ENCODE assay signal across 18 cellular contexts in the genomic region with DNA sequence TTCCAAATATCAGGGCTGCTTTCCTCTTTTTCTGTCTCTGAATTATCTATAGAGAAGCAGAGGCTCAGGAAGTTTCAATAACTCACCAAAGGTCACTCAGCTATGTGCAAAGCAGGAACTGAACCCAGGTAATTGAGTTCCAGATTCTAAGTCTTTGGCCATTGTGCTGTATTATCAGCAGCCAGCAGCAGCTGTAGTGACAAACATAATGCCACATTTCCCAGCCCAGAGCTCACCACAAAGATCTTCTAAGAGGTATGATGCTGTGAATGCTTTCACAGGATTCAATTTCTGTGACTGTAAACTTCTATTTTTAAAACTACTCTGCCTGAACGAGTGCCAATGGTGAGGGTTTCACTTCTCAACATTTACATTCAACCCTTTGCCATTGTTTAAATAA. TPM values are rescaled to one million over a fixed set of nuclear protein-coding genes. Genes with fewer than 3 reads are reported as not detected.
"Had no signal": no experiment of that assay in that cellular context is flagged by ENCODE, and none has a peak within 500 bp of the region (broad histone marks: within the 10 kb centered on the region; RNA-seq: fewer than 3 reads in every experiment).

No MANE protein-coding gene starts in this region.

- H3K27me3 Mint-ChIP-seq: activated CD4-positive, alpha-beta T cell treated with anti-CD3 and anti-CD28 coated beads, Interleukin-2, amount 10 ng/mL, durations not matched to agents 7 days and 5 days; memory B cell; naive thymus-derived CD4-positive, alpha-beta T cell had no signal

- H3K4me3 ChIP-seq: breast epithelium, coronary artery, heart right ventricle, left ventricle myocardium inferior, mucosa of descending colon, pancreas, thyroid gland had no signal

- H3K36me3 Mint-ChIP-seq: memory B cell; naive thymus-derived CD4-positive, alpha-beta T cell had no signal

- DNase-seq: activated CD4-positive, alpha-beta T cell treated with anti-CD3 and anti-CD28 coated beads, Interleukin-2, amount 10 ng/mL, durations not matched to agents 7 days and 5 days; activated CD8-positive, alpha-beta memory T cell treated with anti-CD3 and anti-CD28 coated beads, Interleukin-2, amount 50 U/mL, for 48 hours; activated effector memory CD4-positive, alpha-beta T cell treated with Interleukin-2 at 50 U/mL for 16 hours; activated naive CD4-positive, alpha-beta T cell treated with anti-CD3 and anti-CD28 coated beads, Interleukin-2, amount 50 U/mL, for 16 hours; activated T-cell treated with anti-CD3 and anti-CD28 coated beads, Interleukin-2, amount 50 U/mL, for 48 hours; heart right ventricle; left ventricle myocardium inferior; mucosa of descending colon; naive thymus-derived CD4-positive, alpha-beta T cell; pancreas; stimulated activated naive CD4-positive, alpha-beta T cell; thyroid gland had no signal

- H3K27ac ChIP-seq: breast epithelium, coronary artery, heart right ventricle, left ventricle myocardium inferior, pancreas, thyroid gland had no signal

- H3K4me1 ChIP-seq: breast epithelium, heart right ventricle, pancreas, thyroid gland had no signal

- ATAC-seq: esophagus mucosa; mucosa of descending colon; naive thymus-derived CD4-positive, alpha-beta T cell; pancreas had no signal

- H3K9me3 ChIP-seq: breast epithelium, heart right ventricle, left ventricle myocardium inferior, mucosa of descending colon, pancreas, thyroid gland had no signal

- H3K36me3 ChIP-seq: breast epithelium, heart right ventricle, left ventricle myocardium inferior, pancreas, thyroid gland had no signal

- H3K27me3 ChIP-seq: breast epithelium, heart right ventricle, pancreas, thyroid gland had no signal

- H3K9me3 Mint-ChIP-seq: activated CD4-positive, alpha-beta T cell treated with anti-CD3 and anti-CD28 coated beads, Interleukin-2, amount 10 ng/mL, durations not matched to agents 7 days and 5 days had no signal

- H3K4me3 Mint-ChIP-seq: activated CD4-positive, alpha-beta T cell treated with anti-CD3 and anti-CD28 coated beads, Interleukin-2, amount 10 ng/mL, durations not matched to agents 7 days and 5 days; memory B cell; naive thymus-derived CD4-positive, alpha-beta T cell had no signal

- H3K4me1 Mint-ChIP-seq: activated CD4-positive, alpha-beta T cell treated with anti-CD3 and anti-CD28 coated beads, Interleukin-2, amount 10 ng/mL, durations not matched to agents 7 days and 5 days; memory B cell; naive thymus-derived CD4-positive, alpha-beta T cell had no signal

- H3K27ac Mint-ChIP-seq: activated CD4-positive, alpha-beta T cell treated with anti-CD3 and anti-CD28 coated beads, Interleukin-2, amount 10 ng/mL, durations not matched to agents 7 days and 5 days; memory B cell; naive thymus-derived CD4-positive, alpha-beta T cell had no signal

RNA-seq across cellular contexts. Expression of a gene that starts 56.4 kb away (rescaled TPM):
- total RNA-seq: activated CD4-positive, alpha-beta T cell treated with anti-CD3 and anti-CD28 coated beads, Interleukin-2, amount 10 ng/mL, durations not matched to agents 7 days and 5 days; esophagus mucosa; renal cortical epithelial cell; T-helper 2 cell treated with Interferon-gamma antibody and Interleukin-4, amounts not matched to agents 100 ng/mL and 5 ng/mL, for 36 hours; thyroid gland had no signal
- polyA plus RNA-seq: heart right ventricle; naive thymus-derived CD4-positive, alpha-beta T cell had no signal
